Comparison of ENCODE assay signal across 24 cellular contexts in the genomic region with DNA sequence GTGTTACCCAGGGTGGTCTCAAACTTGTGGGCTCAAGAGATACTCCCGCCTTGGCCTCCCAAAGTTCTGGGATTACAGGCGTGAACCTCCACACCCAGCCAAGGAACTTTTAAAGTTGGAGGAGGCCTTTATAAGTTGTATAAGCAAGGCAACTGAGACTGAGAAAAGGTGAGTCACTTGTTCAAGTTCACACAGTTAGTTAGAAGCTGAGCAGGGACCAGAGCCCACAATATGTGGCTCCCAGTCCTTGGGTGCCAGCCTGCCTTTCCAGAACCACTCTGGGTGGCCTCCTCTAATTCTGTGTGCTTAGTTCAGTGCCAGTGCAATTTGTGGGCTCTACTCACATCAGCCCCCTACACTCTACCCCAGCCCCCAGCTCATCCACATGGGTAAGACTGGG. TPM values are rescaled to one million over a fixed set of nuclear protein-coding genes. Genes with fewer than 3 reads are reported as not detected.
DNase-seq lines count a peak whose midpoint lies in the region; ATAC-seq and TF ChIP-seq lines count a peak whose summit lies in the region.
"Had no signal": no experiment of that assay in that cellular context is flagged by ENCODE, and none has a peak within 500 bp of the region (broad histone marks: within the 10 kb centered on the region; RNA-seq: fewer than 3 reads in every experiment).

No MANE protein-coding gene starts in this region.

- H3K4me3 ChIP-seq in BLaER1 (no peak overlapping the region), GM23248 (no peak overlapping the region), osteoblast (ENCODE audit: insufficient read depth, low read length) (no peak overlapping the region)
- H3K4me3 ChIP-seq: A549, GM23338 had no signal

- H2AFZ ChIP-seq in GM23248, result no peak overlapping the region
- no peak overlapping the region for H2AFZ ChIP-seq in osteoblast (ENCODE audit: low read length)
- H2AFZ ChIP-seq: GM23338 had no signal

- TF ChIP-seq CTCF in osteoblast (IDR thresholded peaks at IDR 0.05; ENCODE audit: extremely low read depth, low read depth, low read length), result no peak

- ATAC-seq in activated T-cell treated with anti-CD3 and anti-CD28 coated beads, Interleukin-2, amount 50 U/mL, for 4 hours, result peak; percentile 68 to 70
- ATAC-seq in left cardiac atrium, result no peak
- ATAC-seq: A549; CD8-positive, alpha-beta T cell; GM23338 had no signal

- H3K9me3 ChIP-seq in BLaER1, result no peaks in the 10 kb centered on the region
- no peaks in the 10 kb centered on the region for H3K9me3 ChIP-seq in GM23248 (ENCODE audit: low read depth)
- no peaks in the 10 kb centered on the region for H3K9me3 ChIP-seq in osteoblast (ENCODE audit: low read depth, low read length)
- H3K9me3 ChIP-seq: A549, Caco-2 had no signal

- no peaks in the 10 kb centered on the region for H3K27me3 ChIP-seq in BLaER1
- no peaks in the 10 kb centered on the region for H3K27me3 ChIP-seq in GM23248 (replicated peaks; ENCODE audit: insufficient read depth)
- H3K27me3 ChIP-seq in osteoblast (ENCODE audit: insufficient read depth, low read length), result no peaks in the 10 kb centered on the region

- no peaks in the 10 kb centered on the region for H4K20me1 ChIP-seq in BLaER1
- no peaks in the 10 kb centered on the region for H4K20me1 ChIP-seq in GM23248 (ENCODE audit: insufficient read depth)
- no peaks in the 10 kb centered on the region for H4K20me1 ChIP-seq in osteoblast (ENCODE audit: insufficient read depth, low read length)

- H3K36me3 ChIP-seq in BLaER1 (no peaks in the 10 kb centered on the region), GM23248 (ENCODE audit: low read depth) (no peaks in the 10 kb centered on the region), osteoblast (ENCODE audit: insufficient read depth, low read length) (no peaks in the 10 kb centered on the region)

- in situ Hi-C loops in GM23248 (cut with MboI), result no loop called here

- no peaks in the 10 kb centered on the region for H3K36me3 Mint-ChIP-seq in activated T-cell treated with anti-CD3 and anti-CD28 coated beads, Interleukin-2, amount 50 U/mL, for 4 hours (ENCODE audit: insufficient read depth)
- H3K36me3 Mint-ChIP-seq: CD8-positive, alpha-beta T cell had no signal

- H3K79me2 ChIP-seq in GM23248 (ENCODE audit: insufficient read depth), result no peaks in the 10 kb centered on the region
- H3K79me2 ChIP-seq in osteoblast (ENCODE audit: insufficient read depth, low read length), result no peaks in the 10 kb centered on the region

- no peaks in the 10 kb centered on the region for H3K27me3 Mint-ChIP-seq in activated T-cell treated with anti-CD3 and anti-CD28 coated beads, Interleukin-2, amount 50 U/mL, for 4 hours (ENCODE audit: low read depth)

- peaks cover 9% of the 10 kb centered on the region for H3K4me1 Mint-ChIP-seq in activated T-cell treated with anti-CD3 and anti-CD28 coated beads, Interleukin-2, amount 50 U/mL, for 4 hours (ENCODE audit: low read depth)

- H3F3A ChIP-seq in GM23248 (ENCODE audit: insufficient read depth), result no peaks in the 10 kb centered on the region

- H3K9ac ChIP-seq in BLaER1 (no peak overlapping the region; the same call in 1 of the 2 replicates), GM23248 (no peak overlapping the region)

- H3K9me3 Mint-ChIP-seq in activated T-cell treated with anti-CD3 and anti-CD28 coated beads, Interleukin-2, amount 50 U/mL, for 4 hours, result no peaks in the 10 kb centered on the region
- H3K9me3 Mint-ChIP-seq: CD8-positive, alpha-beta T cell; GM23338; H9 had no signal

- intact Hi-C loops in left cardiac atrium (cut with DNase I), result no loop called here

- no peak for DNase-seq in activated T-cell treated with anti-CD3 and anti-CD28 coated beads, Interleukin-2, amount 50 U/mL, for 4 hours
- DNase-seq in activated T-cell treated with anti-CD3 and anti-CD28 coated beads for 4 hours, result no peak
- peak; percentile 14 for DNase-seq in GM23248
- peak; percentile 81 for DNase-seq in osteoblast (ENCODE audit: insufficient read length, low spot score, missing footprints)
- no peak for DNase-seq in left cardiac atrium
- DNase-seq in activated gamma-delta T cell treated with Interleukin-2 at 50 U/mL for 16 hours, result no peak
- DNase-seq: AML-193; Caco-2; CD8-positive, alpha-beta T cell; H9; Karpas-422; NCI-H1092; NCI-H1417 treated with DMSO at 0.1 percent for 48 hours; NCI-H1694 treated with DMSO at 0.1 percent for 48 hours; NCI-H2081; NCI-H2227 treated with DMSO at 0.1 percent for 48 hours; NCI-H526 treated with DMSO at 0.1 percent for 48 hours; OCI-M1; SIG-M5 had no signal

- H3K4me3 Mint-ChIP-seq in activated T-cell treated with anti-CD3 and anti-CD28 coated beads, Interleukin-2, amount 50 U/mL, for 4 hours, result no peak overlapping the region
- H3K4me3 Mint-ChIP-seq: CD8-positive, alpha-beta T cell; GM23338; H9 had no signal

- H3K27ac ChIP-seq in BLaER1 (peak overlapping the region; percentile 5; the same call in 1 of the 2 replicates), GM23248 (no peak overlapping the region), osteoblast (ENCODE audit: low read depth, low read length) (no peak overlapping the region)
- H3K27ac ChIP-seq: A549, C4-2B had no signal

- H3K4me1 ChIP-seq in BLaER1 (peaks cover 34% of the 10 kb centered on the region), GM23248 (ENCODE audit: insufficient read depth) (no peaks in the 10 kb centered on the region), osteoblast (ENCODE audit: insufficient read depth, low read length) (no peaks in the 10 kb centered on the region)
- H3K4me1 ChIP-seq: A549, Caco-2 had no signal

- H3K4me2 ChIP-seq in BLaER1, result peak overlapping the region; percentile 42; the same call in 1 of the 2 replicates
- H3K4me2 ChIP-seq in GM23248 (ENCODE audit: unreplicated experiment), result no peak overlapping the region
- no peak overlapping the region for H3K4me2 ChIP-seq in osteoblast (ENCODE audit: insufficient read depth, low read length)
- H3K4me2 ChIP-seq: A549, GM23338 had no signal

- WGBS in GM23248 (ENCODE audit: low coverage in 1 of 2, low lambda C conversion rate in 2 of 2, missing lambda C conversion rate in 2 of 2), 2 experiments, result 100% methylated on average over 2 of the region's 2 CpGs

- H3K9me2 ChIP-seq in GM23248 (ENCODE audit: insufficient read depth), result no peaks in the 10 kb centered on the region

RNA-seq across cellular contexts. Expression of gene RAB25, which starts 3.7 kb away (rescaled TPM):
- total RNA-seq in activated T-cell treated with anti-CD3 and anti-CD28 coated beads, Interleukin-2, amount 50 U/mL, for 4 hours, result under 1 TPM; 0.61 to 0.79 (median 0.63) TPM
- not detected in 2 replicates for total RNA-seq in GM23248 (2014; rRNA removed; shearing (Covaris generic))
- polyA plus RNA-seq in GM23248 (2016; fragmentation: Nextera tagmentation; extraction: Ambion mirVana), result not detected in 2 replicates
- total RNA-seq in osteoblast (not detected in 2 replicates), left cardiac atrium (not detected)
- total RNA-seq: NCI-H460 had no signal
- polyA plus RNA-seq: A549 had no signal

RNA-seq across cellular contexts. Expression of gene LAMTOR2, which starts 10.0 kb away (rescaled TPM):
- 10 to 100 TPM; 56.6 to 62.3 (median 59.2) TPM for total RNA-seq in activated T-cell treated with anti-CD3 and anti-CD28 coated beads, Interleukin-2, amount 50 U/mL, for 4 hours
- total RNA-seq in GM23248 (2014; rRNA removed; shearing (Covaris generic)), result 41.3 and 52.7 TPM in 2 replicates
- 140 and 143 TPM in 2 replicates for polyA plus RNA-seq in GM23248 (2016; fragmentation: Nextera tagmentation; extraction: Ambion mirVana)
- total RNA-seq in osteoblast (36.6 and 40.1 TPM in 2 replicates), left cardiac atrium (10 to 100 TPM; 48.9 to 54.4 TPM)

RNA-seq across cellular contexts. Expression of gene UBQLN4, which starts 11.0 kb away (rescaled TPM):
- total RNA-seq in activated T-cell treated with anti-CD3 and anti-CD28 coated beads, Interleukin-2, amount 50 U/mL, for 4 hours, result 10 to 100 TPM; 52.9 to 57.3 (median 53.7) TPM
- total RNA-seq in GM23248 (2014; rRNA removed; shearing (Covaris generic)), result 18.4 and 19.0 TPM in 2 replicates
- polyA plus RNA-seq in GM23248 (2016; fragmentation: Nextera tagmentation; extraction: Ambion mirVana), result 9.9 and 10.6 TPM in 2 replicates
- 10.6 and 13.0 TPM in 2 replicates for total RNA-seq in osteoblast
- 10 to 100 TPM; 23.6 to 27.2 TPM for total RNA-seq in left cardiac atrium

RNA-seq across cellular contexts. Expression of gene MEX3A, which starts 17.6 kb away (rescaled TPM):
- total RNA-seq in activated T-cell treated with anti-CD3 and anti-CD28 coated beads, Interleukin-2, amount 50 U/mL, for 4 hours, result under 1 TPM; 0.50 to 0.66 (median 0.57) TPM
- 0.13 and 0.22 TPM in 2 replicates for total RNA-seq in GM23248 (2014; rRNA removed; shearing (Covaris generic))
- 0.05 TPM in 2 replicates for polyA plus RNA-seq in GM23248 (2016; fragmentation: Nextera tagmentation; extraction: Ambion mirVana)
- 0.88 and 1.1 TPM in 2 replicates for total RNA-seq in osteoblast
- under 1 TPM; 0.15 to 0.42 TPM for total RNA-seq in left cardiac atrium

RNA-seq across cellular contexts. Expression of gene SSR2, which starts 43.9 kb away (rescaled TPM):
- total RNA-seq in activated T-cell treated with anti-CD3 and anti-CD28 coated beads, Interleukin-2, amount 50 U/mL, for 4 hours, result 100 to 1,000 TPM; 167 to 183 (median 173) TPM
- total RNA-seq in GM23248 (2014; rRNA removed; shearing (Covaris generic)), result 433 and 695 TPM in 2 replicates
- polyA plus RNA-seq in GM23248 (2016; fragmentation: Nextera tagmentation; extraction: Ambion mirVana), result 318 and 327 TPM in 2 replicates
- total RNA-seq in osteoblast (332 and 415 TPM in 2 replicates), left cardiac atrium (100 to 1,000 TPM; 101 to 127 TPM)

Comparison
In these comparisons a context has a peak if more than half of its experiments do, and no peak if none do; other contexts are left out.
1. ATAC-seq: peak in activated T-cell treated with anti-CD3 and anti-CD28 coated beads, Interleukin-2, amount 50 U/mL, for 4 hours (2 of 2); none in left cardiac atrium (0 of 2).
2. DNase-seq: peak in GM23248 (single experiment) and osteoblast (single experiment); none in activated T-cell treated with anti-CD3 and anti-CD28 coated beads, Interleukin-2, amount 50 U/mL, for 4 hours (single experiment), activated T-cell treated with anti-CD3 and anti-CD28 coated beads for 4 hours (single experiment), left cardiac atrium (single experiment) and activated gamma-delta T cell treated with Interleukin-2 at 50 U/mL for 16 hours (single experiment).